8 cellular contexts compared by ENCODE assay signal in genomic region chr4:133320576-133321170, GRCh38.
A peak's percentile ranks its signal among the peaks of the same experiment; 100 is the strongest.
DNase-seq lines count a peak whose midpoint lies in the region; ATAC-seq and FAIRE-seq lines count a peak whose summit lies in the region.

No MANE protein-coding gene starts in this region.

- intact Hi-C loops in sciatic nerve (cut with DNase I): no loop called here

- no peak overlapping the region for H3K27ac Mint-ChIP-seq in activated naive CD4-positive, alpha-beta T cell treated with anti-CD3 and anti-CD28 coated beads, Interleukin-2, amount 50 U/mL, for 72 hours

- H3K36me3 Mint-ChIP-seq in activated naive CD4-positive, alpha-beta T cell treated with anti-CD3 and anti-CD28 coated beads, Interleukin-2, amount 50 U/mL, for 72 hours: no peaks in the 10 kb centered on the region

- peak; percentile 6 for DNase-seq in AG08396 (ENCODE audit: low spot score)
- peak; percentile 43 for DNase-seq in NCI-H69 (lab: John Stamatoyannopoulos, UW)
- peak; percentile 60 for DNase-seq in pons (ENCODE audit: low spot score)
- no peak for DNase-seq in sciatic nerve (ENCODE audit: low spot score)
- DNase-seq in activated naive CD4-positive, alpha-beta T cell treated with anti-CD3 and anti-CD28 coated beads, Interleukin-2, amount 50 U/mL, for 72 hours (ENCODE audit: low spot score in 2 of 2): no peak

- peak; percentile 88 for ATAC-seq in GM18511 (IDR thresholded peaks at IDR 0.05; ENCODE audit: unreplicated experiment)
- peak; percentile 81 for ATAC-seq in HG03060 (IDR thresholded peaks at IDR 0.05; ENCODE audit: low read depth, unreplicated experiment)
- ATAC-seq in sciatic nerve: no peak
- ATAC-seq in activated naive CD4-positive, alpha-beta T cell treated with anti-CD3 and anti-CD28 coated beads, Interleukin-2, amount 50 U/mL, for 72 hours: no peak

- FAIRE-seq in endometrium (lab: Jason Lieb, UNC): peak; percentile 46

- H3K9me3 Mint-ChIP-seq in activated naive CD4-positive, alpha-beta T cell treated with anti-CD3 and anti-CD28 coated beads, Interleukin-2, amount 50 U/mL, for 72 hours: peaks cover 0 to 4% of the 10 kb centered on the region in 2 donors

Comparison
In these comparisons a context has a peak if more than half of its experiments do, and no peak if none do; other contexts are left out.
1. DNase-seq: peak in AG08396 (single experiment), NCI-H69 (single experiment) and pons (single experiment); none in sciatic nerve (single experiment) and activated naive CD4-positive, alpha-beta T cell treated with anti-CD3 and anti-CD28 coated beads, Interleukin-2, amount 50 U/mL, for 72 hours (0 of 2).
2. ATAC-seq: peak in GM18511 (single experiment) and HG03060 (single experiment); none in sciatic nerve (single experiment) and activated naive CD4-positive, alpha-beta T cell treated with anti-CD3 and anti-CD28 coated beads, Interleukin-2, amount 50 U/mL, for 72 hours (0 of 2).